In genomic region chr6:144353871-144354314, GRCh38 we compare ENCODE assay signal across 11 cellular contexts.
A peak's percentile ranks its signal among the peaks of the same experiment; 100 is the strongest.
DNase-seq lines count a peak whose midpoint lies in the region; ATAC-seq and TF ChIP-seq lines count a peak whose summit lies in the region.
"Had no signal": no experiment of that assay in that cellular context is flagged by ENCODE, and none has a peak within 500 bp of the region (broad histone marks: within the 10 kb centered on the region; RNA-seq: fewer than 3 reads in every experiment).

No MANE protein-coding gene starts in this region.

- TF ChIP-seq CTCF in transverse colon (IDR thresholded peaks at IDR 0.05) = no peak

- H3K27ac ChIP-seq in CD8-positive, alpha-beta memory T cell (ENCODE audit: low read depth, low read length) = peak overlapping the region; percentile 38
- H3K27ac ChIP-seq in GM23248 = no peak overlapping the region
- peak overlapping the region in 2 of 4 donors; percentile 4 to 38 for H3K27ac ChIP-seq in transverse colon
- H3K27ac ChIP-seq: RWPE1 had no signal

- no peak overlapping the region for H3K4me3 ChIP-seq in CD8-positive, alpha-beta memory T cell (ENCODE audit: low read length)
- H3K4me3 ChIP-seq in GM23248 (no peak overlapping the region), transverse colon (no peak overlapping the region)

- peaks cover 32% of the 10 kb centered on the region for H3F3A ChIP-seq in GM23248 (ENCODE audit: insufficient read depth)

- intact Hi-C loops in transverse colon (cut with DNase I; ENCODE audit: low total_unique reads) = no loop called here

- DNase-seq in CD8-positive, alpha-beta memory T cell = peak in 4 of 5 donors; percentile 36 to 70 (median 52)
- DNase-seq in GM23248 (no peak), HK-2 (ENCODE audit: unreplicated experiment) (no peak), transverse colon (no peak), NCI-H2196 (lab: John Stamatoyannopoulos, UW; ENCODE audit: unreplicated experiment) (no peak)
- DNase-seq: EL had no signal

- WGBS in GM23248 (ENCODE audit: low coverage in 1 of 2, low lambda C conversion rate in 2 of 2, missing lambda C conversion rate in 2 of 2), 2 experiments = 94 to 99% methylated on average over 5 of the region's 5 CpGs
- WGBS in transverse colon (ENCODE audit: low coverage in 1 of 2), 2 donors = 72 to 76% methylated on average over 5 of the region's 5 CpGs

- ATAC-seq in GM19043 (IDR thresholded peaks at IDR 0.05; ENCODE audit: low read depth, unreplicated experiment) (peak; percentile 63), HG03039 (IDR thresholded peaks at IDR 0.05; ENCODE audit: unreplicated experiment) (peak; percentile 73)
- ATAC-seq in activated T-helper 17 cell treated with anti-CD3 and anti-CD28 coated beads, Interleukin-2, amount 50 U/mL, for 72 hours (replicated peaks) = peak; percentile 82

- CTCF ChIA-PET in CD8-positive, alpha-beta memory T cell (lab: Charles Lee) = interaction anchor here (1.0 to 2.2 kb wide), 3 partner anchors 8 to 135 kb away, joined by 3 to 5 read pairs (median 4); no protein-coding TSS in a partner anchor

- peak overlapping the region; percentile 66 to 89 (median 75) for H3K4me3 Mint-ChIP-seq in CD8-positive, alpha-beta memory T cell
- peak overlapping the region; percentile 78 for H3K4me3 Mint-ChIP-seq in activated T-helper 17 cell treated with anti-CD3 and anti-CD28 coated beads, Interleukin-2, amount 50 U/mL, for 72 hours
- H3K4me3 Mint-ChIP-seq: nephron had no signal

- H3K9me2 ChIP-seq in GM23248 (ENCODE audit: insufficient read depth) = no peaks in the 10 kb centered on the region

- no peak for TF ChIP-seq POLR2A in transverse colon (IDR thresholded peaks at IDR 0.05)

- in situ Hi-C loops in GM23248 (cut with MboI) (no loop called here), transverse colon (cut with MboI; ENCODE audit: low pct_ligation_motif_present in 1 of 4, low pct_unique_long_range_greater_than_20kb in 1 of 4, low sequenced_read_pairs in 3 of 4) (no loop called here)

- no peaks in the 10 kb centered on the region for H3K27me3 Mint-ChIP-seq in CD8-positive, alpha-beta memory T cell
- H3K27me3 Mint-ChIP-seq in activated T-helper 17 cell treated with anti-CD3 and anti-CD28 coated beads, Interleukin-2, amount 50 U/mL, for 72 hours = no peaks in the 10 kb centered on the region

- peaks cover 3 to 6% (median 6%) of the 10 kb centered on the region in 3 donors for H3K36me3 Mint-ChIP-seq in CD8-positive, alpha-beta memory T cell
- no peaks in the 10 kb centered on the region for H3K36me3 Mint-ChIP-seq in activated T-helper 17 cell treated with anti-CD3 and anti-CD28 coated beads, Interleukin-2, amount 50 U/mL, for 72 hours (ENCODE audit: low read depth)

- TF ChIP-seq EP300 in transverse colon (IDR thresholded peaks at IDR 0.05; ENCODE audit: low read depth) = no peak

- H3K9me3 Mint-ChIP-seq in CD8-positive, alpha-beta memory T cell = no peaks in the 10 kb centered on the region
- no peaks in the 10 kb centered on the region for H3K9me3 Mint-ChIP-seq in activated T-helper 17 cell treated with anti-CD3 and anti-CD28 coated beads, Interleukin-2, amount 50 U/mL, for 72 hours
- H3K9me3 Mint-ChIP-seq: nephron had no signal

- H3K36me3 ChIP-seq in CD8-positive, alpha-beta memory T cell (ENCODE audit: insufficient read depth, low read length) = peaks cover 5% of the 10 kb centered on the region
- no peaks in the 10 kb centered on the region for H3K36me3 ChIP-seq in GM23248 (ENCODE audit: low read depth)
- H3K36me3 ChIP-seq in transverse colon = no peaks in the 10 kb centered on the region

- H3K9ac ChIP-seq in GM23248 = no peak overlapping the region

- peaks cover 75% of the 10 kb centered on the region for H3K4me1 ChIP-seq in CD8-positive, alpha-beta memory T cell (ENCODE audit: insufficient read depth, low read length)
- peaks cover 25% of the 10 kb centered on the region for H3K4me1 ChIP-seq in GM23248 (ENCODE audit: insufficient read depth)
- peaks cover 0 to 32% (median 3%) of the 10 kb centered on the region in 4 donors for H3K4me1 ChIP-seq in transverse colon

- peak overlapping the region; percentile 86 to 98 (median 96) for H3K27ac Mint-ChIP-seq in CD8-positive, alpha-beta memory T cell
- peak overlapping the region; percentile 75 for H3K27ac Mint-ChIP-seq in activated T-helper 17 cell treated with anti-CD3 and anti-CD28 coated beads, Interleukin-2, amount 50 U/mL, for 72 hours
- H3K27ac Mint-ChIP-seq: nephron had no signal

- no peaks in the 10 kb centered on the region for H3K27me3 ChIP-seq in CD8-positive, alpha-beta memory T cell (ENCODE audit: insufficient read depth, low read length, poor library complexity, severe bottlenecking)
- H3K27me3 ChIP-seq in GM23248 (replicated peaks; ENCODE audit: insufficient read depth) (no peaks in the 10 kb centered on the region), transverse colon (no peaks in the 10 kb centered on the region)

- H3K9me3 ChIP-seq in CD8-positive, alpha-beta memory T cell (ENCODE audit: low read length) = no peaks in the 10 kb centered on the region
- H3K9me3 ChIP-seq in GM23248 (ENCODE audit: low read depth) = no peaks in the 10 kb centered on the region
- no peaks in the 10 kb centered on the region for H3K9me3 ChIP-seq in transverse colon

- POLR2A ChIA-PET in CD8-positive, alpha-beta memory T cell (lab: Charles Lee) = interaction anchor here (1.8 kb wide), 1 partner anchor 10 kb away, joined by 15 read pairs; no protein-coding TSS in a partner anchor

- no peaks in the 10 kb centered on the region; the same call in 1 of the 2 replicates for H4K20me1 ChIP-seq in GM23248 (ENCODE audit: insufficient read depth)

- H3K4me2 ChIP-seq in GM23248 (ENCODE audit: unreplicated experiment) = no peak overlapping the region

- H2AFZ ChIP-seq in GM23248 = no peak overlapping the region

- peaks cover 100% of the 10 kb centered on the region for H3K79me2 ChIP-seq in GM23248 (ENCODE audit: insufficient read depth)

- H3K4me1 Mint-ChIP-seq in CD8-positive, alpha-beta memory T cell = peaks cover 86 to 99% (median 94%) of the 10 kb centered on the region in 3 donors
- peaks cover 52% of the 10 kb centered on the region for H3K4me1 Mint-ChIP-seq in activated T-helper 17 cell treated with anti-CD3 and anti-CD28 coated beads, Interleukin-2, amount 50 U/mL, for 72 hours

Comparison
In these comparisons a context has a peak if more than half of its experiments do, and no peak if none do; other contexts are left out.
1. DNase-seq: peak in CD8-positive, alpha-beta memory T cell (4 of 5); none in GM23248 (single experiment), HK-2 (single experiment), transverse colon (single experiment) and NCI-H2196 (single experiment).
2. Peak in every context shown above with its lines, with median percentiles within 50 percentile points of each other: ATAC-seq.